31 cellular contexts compared by ENCODE assay signal in genomic region chr16:50752481-50753235, GRCh38. TPM values are rescaled to one million over a fixed set of nuclear protein-coding genes. Genes with fewer than 3 reads are reported as not detected.
DNase-seq lines count a peak whose midpoint lies in the region; ATAC-seq and TF ChIP-seq lines count a peak whose summit lies in the region.
"Had no signal": no experiment of that assay in that cellular context is flagged by ENCODE, and none has a peak within 500 bp of the region (broad histone marks: within the 10 kb centered on the region; RNA-seq: fewer than 3 reads in every experiment).

No MANE protein-coding gene starts in this region.

- CTCF ChIA-PET in RWPE1 (lab: Yijun Ruan, JAX), result no interaction called here

- in situ Hi-C loops in brain microvascular endothelial cell (cut with HindIII; ENCODE audit: low pct_ligation_motif_present, low sequenced_read_pairs), result no loop called here

- peak overlapping the region; percentile 19 for H3K27ac Mint-ChIP-seq in T-helper 2 cell treated with Interferon-gamma antibody and Interleukin-4, amounts not matched to agents 5 μg/mL and 100 μg/mL, for 36 hours
- H3K27ac Mint-ChIP-seq in natural killer cell treated with Interleukin-12 subunit alpha and Interleukin-12 subunit beta and Interleukin-15 and Interleukin-18, amount 100 ng/mL, for 72 hours, result peak overlapping the region; percentile 12 to 23
- peak overlapping the region in 1 of 2 donors; percentile 42 for H3K27ac Mint-ChIP-seq in natural killer cell
- H3K27ac Mint-ChIP-seq in activated naive CD8-positive, alpha-beta T cell treated with anti-CD3 and anti-CD28 coated beads, Interleukin-2, amount 10 ng/mL, durations not matched to agents 7 days and 5 days, result peak overlapping the region; percentile 3
- H3K27ac Mint-ChIP-seq: dendritic cell treated with granulocyte-macrophage colony-stimulating factor and Interleukin-4, amounts not matched to agents 40 ng/mL and 50 ng/mL, for 4 days; GM23338 had no signal

- POLR2A ChIA-PET in activated naive CD8-positive, alpha-beta T cell treated with anti-CD3 and anti-CD28 coated beads, Interleukin-2, amount 10 ng/mL, durations not matched to agents 7 days and 5 days (lab: Charles Lee), result no interaction called here
- POLR2A ChIA-PET in RWPE1 (lab: Yijun Ruan, JAX; ENCODE audit: low non-redundant PET), result no interaction called here

- H3K27ac ChIP-seq in urinary bladder (ENCODE audit: low read depth), result peak overlapping the region; percentile 2
- H3K27ac ChIP-seq in RWPE1, result no peak overlapping the region
- H3K27ac ChIP-seq in brain microvascular endothelial cell, result no peak overlapping the region
- H3K27ac ChIP-seq: 22Rv1; BLaER1 treated with 17β-estradiol and CSF1 and Interleukin-3, amounts not matched to agents 10 nM and 100 nM; left lung; skin epidermis; upper lobe of right lung; VCaP had no signal

- H3K36me3 ChIP-seq in urinary bladder (ENCODE audit: insufficient read depth), result no peaks in the 10 kb centered on the region
- peaks cover 9% of the 10 kb centered on the region for H3K36me3 ChIP-seq in brain microvascular endothelial cell (replicated peaks)

- peak overlapping the region; percentile 44 for H3K4me3 Mint-ChIP-seq in T-helper 2 cell treated with Interferon-gamma antibody and Interleukin-4, amounts not matched to agents 5 μg/mL and 100 μg/mL, for 36 hours
- no peak overlapping the region for H3K4me3 Mint-ChIP-seq in natural killer cell treated with Interleukin-12 subunit alpha and Interleukin-12 subunit beta and Interleukin-15 and Interleukin-18, amount 100 ng/mL, for 72 hours
- H3K4me3 Mint-ChIP-seq in natural killer cell, result no peak overlapping the region
- H3K4me3 Mint-ChIP-seq in activated naive CD8-positive, alpha-beta T cell treated with anti-CD3 and anti-CD28 coated beads, Interleukin-2, amount 10 ng/mL, durations not matched to agents 7 days and 5 days, result peak overlapping the region; percentile 23
- H3K4me3 Mint-ChIP-seq: dendritic cell treated with granulocyte-macrophage colony-stimulating factor and Interleukin-4, amounts not matched to agents 40 ng/mL and 50 ng/mL, for 4 days; GM23338 had no signal

- no peak overlapping the region for H3K4me3 ChIP-seq in urinary bladder (ENCODE audit: low read depth, low read length)
- H3K4me3 ChIP-seq in brain microvascular endothelial cell (ENCODE audit: low read depth, low read length), result no peak overlapping the region
- H3K4me3 ChIP-seq: BLaER1 treated with 17β-estradiol and CSF1 and Interleukin-3, amounts not matched to agents 10 nM and 100 nM; GM23338; left lung; skin epidermis; upper lobe of right lung had no signal

- peak in 1 of 2 donors; percentile 48 for ATAC-seq in natural killer cell treated with Interleukin-12 subunit alpha and Interleukin-12 subunit beta and Interleukin-15 and Interleukin-18, amount 100 ng/mL, for 72 hours
- no peak for ATAC-seq in natural killer cell
- no peak for ATAC-seq in activated naive CD8-positive, alpha-beta T cell treated with anti-CD3 and anti-CD28 coated beads, Interleukin-2, amount 10 ng/mL, durations not matched to agents 7 days and 5 days (ENCODE audit: low read depth)
- ATAC-seq: esophagus mucosa, GM23338, left lung, PC-3, upper lobe of right lung had no signal

- H3K9me3 Mint-ChIP-seq in T-helper 2 cell treated with Interferon-gamma antibody and Interleukin-4, amounts not matched to agents 5 μg/mL and 100 μg/mL, for 36 hours, result no peaks in the 10 kb centered on the region
- no peaks in the 10 kb centered on the region for H3K9me3 Mint-ChIP-seq in natural killer cell treated with Interleukin-12 subunit alpha and Interleukin-12 subunit beta and Interleukin-15 and Interleukin-18, amount 100 ng/mL, for 72 hours
- no peaks in the 10 kb centered on the region for H3K9me3 Mint-ChIP-seq in natural killer cell
- H3K9me3 Mint-ChIP-seq in activated naive CD8-positive, alpha-beta T cell treated with anti-CD3 and anti-CD28 coated beads, Interleukin-2, amount 10 ng/mL, durations not matched to agents 7 days and 5 days, result no peaks in the 10 kb centered on the region
- H3K9me3 Mint-ChIP-seq: dendritic cell treated with granulocyte-macrophage colony-stimulating factor and Interleukin-4, amounts not matched to agents 40 ng/mL and 50 ng/mL, for 4 days; GM23338 had no signal

- 87% methylated on average over 4 of the region's 4 CpGs for WGBS in urinary bladder

- intact Hi-C loops in natural killer cell (cut with micrococcal nuclease), result no loop called here

- no peak for DNase-seq in T-helper 2 cell treated with Interferon-gamma antibody and Interleukin-4, amounts not matched to agents 5 μg/mL and 100 μg/mL, for 36 hours (ENCODE audit: low spot score)
- DNase-seq in T-helper 2 cell (no peak), natural killer cell (no peak), RWPE1 (ENCODE audit: low spot score) (no peak), brain microvascular endothelial cell (no peak)
- DNase-seq in natural killer cell treated with Interleukin-12 subunit alpha and Interleukin-12 subunit beta and Interleukin-15 and Interleukin-18, amount 100 ng/mL, for 72 hours (ENCODE audit: low spot score), result no peak
- DNase-seq in activated naive CD8-positive, alpha-beta T cell treated with anti-CD3 and anti-CD28 coated beads, Interleukin-2, amount 10 ng/mL, durations not matched to agents 7 days and 5 days, result no peak
- DNase-seq: activated CD4-positive, alpha-beta T cell treated with anti-CD3 and anti-CD28 coated beads, Interleukin-2, amount 50 U/mL, for 1 hour; Calu3; DND-41; IMR-90; left lung; mesendoderm; MV-4-11; NCI-H1436 treated with DMSO at 0.1 percent for 48 hours; NCI-H2081 treated with DMSO at 0.1 percent for 48 hours; NCI-H2227 treated with DMSO at 0.1 percent for 48 hours; NCI-H69; PC-3; SK-N-SH; stimulated activated naive CD4-positive, alpha-beta T cell; upper lobe of right lung had no signal

- peaks cover 48% of the 10 kb centered on the region for H3K4me1 Mint-ChIP-seq in T-helper 2 cell treated with Interferon-gamma antibody and Interleukin-4, amounts not matched to agents 5 μg/mL and 100 μg/mL, for 36 hours (ENCODE audit: low read depth)
- peaks cover 13 to 27% of the 10 kb centered on the region in 2 donors for H3K4me1 Mint-ChIP-seq in natural killer cell treated with Interleukin-12 subunit alpha and Interleukin-12 subunit beta and Interleukin-15 and Interleukin-18, amount 100 ng/mL, for 72 hours (ENCODE audit: low read depth in 2 of 2)
- H3K4me1 Mint-ChIP-seq in natural killer cell, result peaks cover 16 to 39% of the 10 kb centered on the region in 2 donors
- peaks cover 43% of the 10 kb centered on the region for H3K4me1 Mint-ChIP-seq in activated naive CD8-positive, alpha-beta T cell treated with anti-CD3 and anti-CD28 coated beads, Interleukin-2, amount 10 ng/mL, durations not matched to agents 7 days and 5 days
- H3K4me1 Mint-ChIP-seq: GM23338 had no signal

- H3K27me3 ChIP-seq in brain microvascular endothelial cell (replicated peaks), result no peaks in the 10 kb centered on the region
- H3K27me3 ChIP-seq: BLaER1 treated with 17β-estradiol and CSF1 and Interleukin-3, amounts not matched to agents 10 nM and 100 nM; left lung; upper lobe of right lung had no signal

- no peaks in the 10 kb centered on the region for H3K4me1 ChIP-seq in urinary bladder (ENCODE audit: insufficient read depth)
- H3K4me1 ChIP-seq: upper lobe of right lung had no signal

- peaks cover 66% of the 10 kb centered on the region for H3K36me3 Mint-ChIP-seq in T-helper 2 cell treated with Interferon-gamma antibody and Interleukin-4, amounts not matched to agents 5 μg/mL and 100 μg/mL, for 36 hours (ENCODE audit: low read depth)
- peaks cover 23% of the 10 kb centered on the region for H3K36me3 Mint-ChIP-seq in natural killer cell treated with Interleukin-12 subunit alpha and Interleukin-12 subunit beta and Interleukin-15 and Interleukin-18, amount 100 ng/mL, for 72 hours
- peaks cover 31% of the 10 kb centered on the region for H3K36me3 Mint-ChIP-seq in natural killer cell
- H3K36me3 Mint-ChIP-seq in activated naive CD8-positive, alpha-beta T cell treated with anti-CD3 and anti-CD28 coated beads, Interleukin-2, amount 10 ng/mL, durations not matched to agents 7 days and 5 days, result peaks cover 45% of the 10 kb centered on the region

- H3K27me3 Mint-ChIP-seq in T-helper 2 cell treated with Interferon-gamma antibody and Interleukin-4, amounts not matched to agents 5 μg/mL and 100 μg/mL, for 36 hours (ENCODE audit: low read depth), result no peaks in the 10 kb centered on the region
- no peaks in the 10 kb centered on the region for H3K27me3 Mint-ChIP-seq in natural killer cell treated with Interleukin-12 subunit alpha and Interleukin-12 subunit beta and Interleukin-15 and Interleukin-18, amount 100 ng/mL, for 72 hours
- no peaks in the 10 kb centered on the region for H3K27me3 Mint-ChIP-seq in natural killer cell (ENCODE audit: low read depth in 2 of 2)
- H3K27me3 Mint-ChIP-seq in activated naive CD8-positive, alpha-beta T cell treated with anti-CD3 and anti-CD28 coated beads, Interleukin-2, amount 10 ng/mL, durations not matched to agents 7 days and 5 days, result no peaks in the 10 kb centered on the region
- H3K27me3 Mint-ChIP-seq: dendritic cell treated with granulocyte-macrophage colony-stimulating factor and Interleukin-4, amounts not matched to agents 40 ng/mL and 50 ng/mL, for 4 days had no signal

- no peak for TF ChIP-seq CTCF in natural killer cell (IDR thresholded peaks at IDR 0.05)
- TF ChIP-seq CTCF in RWPE1 (conservative IDR thresholded peaks at IDR 0.05; ENCODE audit: low read depth), result no peak
- TF ChIP-seq CTCF in brain microvascular endothelial cell (IDR thresholded peaks at IDR 0.05; ENCODE audit: low read depth, low read length, missing control alignments), result no peak

RNA-seq across cellular contexts. Expression of gene CYLD, which starts 10.8 kb away (rescaled TPM):
- 100 to 1,000 TPM in 1 of 2 donors, 10 to 100 TPM in 1; 95.4 to 126 TPM for total RNA-seq in natural killer cell treated with Interleukin-12 subunit alpha and Interleukin-12 subunit beta and Interleukin-15 and Interleukin-18, amount 100 ng/mL, for 72 hours
- total RNA-seq in natural killer cell (100 to 1,000 TPM; 227 to 246 (median 236) TPM), urinary bladder (61.3 TPM)
- total RNA-seq in activated naive CD8-positive, alpha-beta T cell treated with anti-CD3 and anti-CD28 coated beads, Interleukin-2, amount 10 ng/mL, durations not matched to agents 7 days and 5 days, result 100 to 1,000 TPM; 166 to 172 TPM
- polyA plus RNA-seq in urinary bladder, result 13.2 TPM

RNA-seq across cellular contexts. Expression of gene NOD2, which starts 59.3 kb away (rescaled TPM):
- total RNA-seq in natural killer cell treated with Interleukin-12 subunit alpha and Interleukin-12 subunit beta and Interleukin-15 and Interleukin-18, amount 100 ng/mL, for 72 hours, result 10 to 100 TPM in 1 of 2 donors, 1 to 10 TPM in 1; 3.7 to 11.2 TPM
- total RNA-seq in natural killer cell (1 to 10 TPM; 2.8 to 8.6 (median 2.9) TPM), urinary bladder (1.5 TPM)
- 1 to 10 TPM; 2.8 to 3.5 TPM for total RNA-seq in activated naive CD8-positive, alpha-beta T cell treated with anti-CD3 and anti-CD28 coated beads, Interleukin-2, amount 10 ng/mL, durations not matched to agents 7 days and 5 days
- 0.90 TPM for polyA plus RNA-seq in urinary bladder
- total RNA-seq: fibroblast of villous mesenchyme, IMR-90 had no signal
- polyA plus RNA-seq: IMR-90, SK-N-SH had no signal

Comparison
In these comparisons a context has a peak if more than half of its experiments do, and no peak if none do; other contexts are left out.
1. H3K4me3 Mint-ChIP-seq: peak in T-helper 2 cell treated with Interferon-gamma antibody and Interleukin-4, amounts not matched to agents 5 μg/mL and 100 μg/mL, for 36 hours (single experiment) and activated naive CD8-positive, alpha-beta T cell treated with anti-CD3 and anti-CD28 coated beads, Interleukin-2, amount 10 ng/mL, durations not matched to agents 7 days and 5 days (single experiment); none in natural killer cell treated with Interleukin-12 subunit alpha and Interleukin-12 subunit beta and Interleukin-15 and Interleukin-18, amount 100 ng/mL, for 72 hours (single experiment) and natural killer cell (single experiment).